ENCODE assay signal across 24 cellular contexts in genomic region chr1:151478923-151479322, GRCh38. TPM values are rescaled to one million over a fixed set of nuclear protein-coding genes. Genes with fewer than 3 reads are reported as not detected.
DNase-seq lines count a peak whose midpoint lies in the region; TF ChIP-seq lines count a peak whose summit lies in the region.
"Had no signal": no experiment of that assay in that cellular context is flagged by ENCODE, and none has a peak within 500 bp of the region (broad histone marks: within the 10 kb centered on the region; RNA-seq: fewer than 3 reads in every experiment).

No MANE protein-coding gene starts in this region.

- DNase-seq in AG10803 (ENCODE audit: low read depth) (peak; percentile 24), SJSA1 (ENCODE audit: low read depth in 1 of 2, low spot score in 2 of 2) (peak in 1 of 2 experiments; percentile 70), hepatocyte (ENCODE audit: low spot score) (no peak), renal cortical epithelial cell (ENCODE audit: low read depth) (peak; percentile 83), amniotic stem cell (lab: John Stamatoyannopoulos, UW) (no peak), NCI-H1417 (lab: John Stamatoyannopoulos, UW) (no peak), NCI-H2107 treated with DMSO at 0.1 percent for 48 hours (lab: John Stamatoyannopoulos, UW; ENCODE audit: unreplicated experiment) (no peak)
- no peak for DNase-seq in activated CD4-positive, alpha-beta memory T cell treated with anti-CD3 and anti-CD28 coated beads, Interleukin-2, amount 10 ng/mL, durations not matched to agents 7 days and 5 days
- DNase-seq: Calu3; CD8-positive, alpha-beta T cell; DMS153; KBM-7; MM.1S; NCI-H1048; NCI-H1436; NCI-H187 treated with DMSO at 0.1 percent for 48 hours; NCI-H2107; NCI-H2227 treated with DMSO at 0.1 percent for 48 hours; NCI-H510A treated with DMSO at 0.1 percent for 48 hours; NCI-H774; NK-92 treated with Interleukin-12 subunit alpha and Interleukin-12 subunit beta, amount 100 ng/mL, for 24 hours had no signal

- no peaks in the 10 kb centered on the region for H3K27me3 Mint-ChIP-seq in activated CD4-positive, alpha-beta memory T cell treated with anti-CD3 and anti-CD28 coated beads, Interleukin-2, amount 10 ng/mL, durations not matched to agents 7 days and 5 days

- peaks cover 8% of the 10 kb centered on the region for H3K9me3 Mint-ChIP-seq in activated CD4-positive, alpha-beta memory T cell treated with anti-CD3 and anti-CD28 coated beads, Interleukin-2, amount 10 ng/mL, durations not matched to agents 7 days and 5 days

- POLR2A ChIA-PET in activated CD4-positive, alpha-beta memory T cell treated with anti-CD3 and anti-CD28 coated beads, Interleukin-2, amount 10 ng/mL, durations not matched to agents 7 days and 5 days (lab: Charles Lee) = no interaction called here

- 65% methylated on average over 2 of the region's 2 CpGs for WGBS in hepatocyte (ENCODE audit: low lambda C conversion rate, missing lambda C conversion rate)

- no peaks in the 10 kb centered on the region for H3K27me3 ChIP-seq in SJSA1 (replicated peaks)
- no peaks in the 10 kb centered on the region for H3K27me3 ChIP-seq in hepatocyte

- TF ChIP-seq CTCF in AG10803 (conservative IDR thresholded peaks at IDR 0.05; ENCODE audit: low read length) (no peak), hepatocyte (IDR thresholded peaks at IDR 0.05; ENCODE audit: poor library complexity) (no peak)

- H2AFZ ChIP-seq in hepatocyte = no peak overlapping the region

- peak overlapping the region; percentile 92 for H3K27ac ChIP-seq in SJSA1
- peak overlapping the region; percentile 32 for H3K27ac ChIP-seq in hepatocyte
- H3K27ac ChIP-seq: 22Rv1; BLaER1 treated with 17β-estradiol and CSF1 and Interleukin-3, amounts not matched to agents 10 nM and 100 nM; HL-60 had no signal

- no peak overlapping the region for H3K4me3 ChIP-seq in AG10803 (ENCODE audit: low read length)
- H3K4me3 ChIP-seq in SJSA1 = no peak overlapping the region
- H3K4me3 ChIP-seq in hepatocyte = no peak overlapping the region
- H3K4me3 ChIP-seq: BLaER1 treated with 17β-estradiol and CSF1 and Interleukin-3, amounts not matched to agents 10 nM and 100 nM had no signal

- H4K20me1 ChIP-seq in hepatocyte (ENCODE audit: insufficient read depth, poor library complexity, severe bottlenecking) = no peaks in the 10 kb centered on the region
- H4K20me1 ChIP-seq: BLaER1 treated with 17β-estradiol and CSF1 and Interleukin-3, amounts not matched to agents 10 nM and 100 nM had no signal

- H3K9me3 ChIP-seq in SJSA1 (replicated peaks) (peaks cover 6% of the 10 kb centered on the region), hepatocyte (ENCODE audit: low read depth) (no peaks in the 10 kb centered on the region)

- no peaks in the 10 kb centered on the region for H3K36me3 Mint-ChIP-seq in activated CD4-positive, alpha-beta memory T cell treated with anti-CD3 and anti-CD28 coated beads, Interleukin-2, amount 10 ng/mL, durations not matched to agents 7 days and 5 days (ENCODE audit: low read depth)
- H3K36me3 Mint-ChIP-seq: CD8-positive, alpha-beta T cell had no signal

- H3K36me3 ChIP-seq in SJSA1 (no peaks in the 10 kb centered on the region), hepatocyte (replicated peaks; ENCODE audit: insufficient read depth, low read depth) (no peaks in the 10 kb centered on the region)
- H3K36me3 ChIP-seq: BLaER1 treated with 17β-estradiol and CSF1 and Interleukin-3, amounts not matched to agents 10 nM and 100 nM had no signal

- no peak overlapping the region for H3K4me2 ChIP-seq in hepatocyte
- H3K4me2 ChIP-seq: BLaER1 treated with 17β-estradiol and CSF1 and Interleukin-3, amounts not matched to agents 10 nM and 100 nM had no signal

- H3K4me3 Mint-ChIP-seq in activated CD4-positive, alpha-beta memory T cell treated with anti-CD3 and anti-CD28 coated beads, Interleukin-2, amount 10 ng/mL, durations not matched to agents 7 days and 5 days = no peak overlapping the region
- H3K4me3 Mint-ChIP-seq: CD8-positive, alpha-beta T cell had no signal

- no peak overlapping the region for H3K27ac Mint-ChIP-seq in activated CD4-positive, alpha-beta memory T cell treated with anti-CD3 and anti-CD28 coated beads, Interleukin-2, amount 10 ng/mL, durations not matched to agents 7 days and 5 days
- H3K27ac Mint-ChIP-seq: CD8-positive, alpha-beta T cell had no signal

- peaks cover 8% of the 10 kb centered on the region for H3K4me1 Mint-ChIP-seq in activated CD4-positive, alpha-beta memory T cell treated with anti-CD3 and anti-CD28 coated beads, Interleukin-2, amount 10 ng/mL, durations not matched to agents 7 days and 5 days

- no peaks in the 10 kb centered on the region for H3K9me2 ChIP-seq in hepatocyte (replicated peaks; ENCODE audit: insufficient read depth)

- H3K4me1 ChIP-seq in SJSA1 (replicated peaks) (peaks cover 31% of the 10 kb centered on the region), hepatocyte (ENCODE audit: insufficient read depth) (peaks cover 7% of the 10 kb centered on the region)
- H3K4me1 ChIP-seq: BLaER1 treated with 17β-estradiol and CSF1 and Interleukin-3, amounts not matched to agents 10 nM and 100 nM had no signal

- CTCF ChIA-PET in activated CD4-positive, alpha-beta memory T cell treated with anti-CD3 and anti-CD28 coated beads, Interleukin-2, amount 10 ng/mL, durations not matched to agents 7 days and 5 days (lab: Charles Lee) = interaction anchor here (0.6 kb wide), 1 partner anchor 379 kb away, joined by 3 read pairs; no protein-coding TSS in a partner anchor

- no peaks in the 10 kb centered on the region for H3K79me2 ChIP-seq in hepatocyte

RNA-seq across cellular contexts. Expression of gene POGZ, which starts 19.6 kb away (rescaled TPM):
- 14.5 and 34.0 TPM in 2 replicates for total RNA-seq in SJSA1 (2014; rRNA removed; shearing (Covaris generic))
- total RNA-seq in hepatocyte (36.3 and 37.0 TPM in 2 replicates), renal cortical epithelial cell (8.2 and 41.7 TPM in 2 replicates)
- 12.9 and 16.2 TPM in 2 replicates for polyA plus RNA-seq in hepatocyte
- total RNA-seq in activated CD4-positive, alpha-beta memory T cell treated with anti-CD3 and anti-CD28 coated beads, Interleukin-2, amount 10 ng/mL, durations not matched to agents 7 days and 5 days = 10 to 100 TPM; 67.2 to 73.2 TPM

RNA-seq across cellular contexts. Expression of gene CGN, which starts 32.3 kb away (rescaled TPM):
- 0.26 and 1.2 TPM in 2 replicates for total RNA-seq in SJSA1 (2014; rRNA removed; shearing (Covaris generic))
- total RNA-seq in hepatocyte (58.2 and 66.4 TPM in 2 replicates), renal cortical epithelial cell (6.6 and 13.2 TPM in 2 replicates)
- polyA plus RNA-seq in hepatocyte = 46.3 and 54.5 TPM in 2 replicates
- total RNA-seq in activated CD4-positive, alpha-beta memory T cell treated with anti-CD3 and anti-CD28 coated beads, Interleukin-2, amount 10 ng/mL, durations not matched to agents 7 days and 5 days = under 1 TPM; 0.43 to 0.96 TPM

Comparison
In these comparisons a context has a peak if more than half of its experiments do, and no peak if none do; other contexts are left out.
1. DNase-seq: peak in AG10803 (single experiment) and renal cortical epithelial cell (single experiment); none in hepatocyte (single experiment), activated CD4-positive, alpha-beta memory T cell treated with anti-CD3 and anti-CD28 coated beads, Interleukin-2, amount 10 ng/mL, durations not matched to agents 7 days and 5 days (single experiment), amniotic stem cell (single experiment), NCI-H1417 (0 of 3) and NCI-H2107 treated with DMSO at 0.1 percent for 48 hours (single experiment).